In genomic region chr10:32445740-32446615, GRCh38 we compare ENCODE assay signal across 8 cellular contexts. TPM values are rescaled to one million over a fixed set of nuclear protein-coding genes. Genes with fewer than 3 reads are reported as not detected.
A peak's percentile ranks its signal among the peaks of the same experiment; 100 is the strongest.
DNase-seq lines count a peak whose midpoint lies in the region; ATAC-seq and TF ChIP-seq lines count a peak whose summit lies in the region.

Gene CCDC7 (plus strand): TSS chr10:32446140. CDS start chr10:32451643, 5,503 bp downstream.

- intact Hi-C loops in activated B cell treated with CpG ODN at 0.5 μM for 24 hours (cut with micrococcal nuclease), result loop anchor here (1.0 to 10.0 kb wide), 9 partner anchors 68 to 1121 kb away; partner anchors contain the start of genes ARHGAP12 and ITGB1

- DNase-seq in AG08396 (ENCODE audit: low spot score) (peak; percentile 92), NCI-H2227 (lab: John Stamatoyannopoulos, UW; ENCODE audit: unreplicated experiment) (peak; percentile 91), activated B cell treated with CpG ODN at 0.5 μM for 24 hours (peak; percentile 83), islet precursor cell (peak; percentile 92)
- DNase-seq in central memory CD4-positive, alpha-beta T cell, result peak; percentile 89
- DNase-seq in stimulated activated CD4-positive, alpha-beta T cell treated with anti-CD3 and anti-CD28 coated beads, Interleukin-12 subunit alpha, Interleukin-12 subunit beta, amount 100 ng/mL, for 48 hours (ENCODE audit: low read depth in 2 of 3, low spot score in 1 of 3), result peak; percentile 66 to 78 (median 71)

- no peaks in the 10 kb centered on the region for H3K9me3 Mint-ChIP-seq in activated B cell treated with CpG ODN at 0.5 μM for 24 hours

- H3K27me3 Mint-ChIP-seq in activated B cell treated with CpG ODN at 0.5 μM for 24 hours, result peaks cover 5% of the 10 kb centered on the region

- POLR2A ChIA-PET in activated B cell treated with CpG ODN at 0.5 μM for 24 hours (lab: Charles Lee), result interaction anchor here (0.6 to 1.7 kb wide), 13 partner anchors 9 to 1414 kb away, joined by 3 to 36 read pairs (median 3); partner anchors contain the start of gene ZNF438

- H3K4me3 Mint-ChIP-seq in activated B cell treated with CpG ODN at 0.5 μM for 24 hours, result peak within 1 kb of the TSS; percentile 98

- TF ChIP-seq CTCF in activated B cell treated with CpG ODN at 0.5 μM for 24 hours (IDR thresholded peaks at IDR 0.05), result no peak

- H3K4me1 Mint-ChIP-seq in activated B cell treated with CpG ODN at 0.5 μM for 24 hours, result peaks cover 15% of the 10 kb centered on the region

- H3K27ac Mint-ChIP-seq in activated B cell treated with CpG ODN at 0.5 μM for 24 hours, result peak within 1 kb of the TSS; percentile 99

- ATAC-seq in GM18907 (IDR thresholded peaks at IDR 0.05; ENCODE audit: unreplicated experiment), result peak; percentile 98
- peak; percentile 97 for ATAC-seq in HG03159 (IDR thresholded peaks at IDR 0.05; ENCODE audit: unreplicated experiment)
- ATAC-seq in activated B cell treated with CpG ODN at 0.5 μM for 24 hours (ENCODE audit: low read depth), result peak; percentile 98

- H3K36me3 Mint-ChIP-seq in activated B cell treated with CpG ODN at 0.5 μM for 24 hours (ENCODE audit: low read depth), result peaks cover 4% of the 10 kb centered on the region

- CTCF ChIA-PET in activated B cell treated with CpG ODN at 0.5 μM for 24 hours (lab: Charles Lee), result interaction anchor here (0.7 to 2.1 kb wide), 2 partner anchors 67 to 563 kb away, joined by 3 to 14 read pairs; no protein-coding TSS in a partner anchor

RNA-seq across cellular contexts. Expression of gene CCDC7, which starts in this region (rescaled TPM):
- total RNA-seq in activated B cell treated with CpG ODN at 0.5 μM for 24 hours, result 16.8 and 20.0 TPM in 2 replicates

Comparison
In these comparisons a context has a peak if more than half of its experiments do, and no peak if none do; other contexts are left out.
1. Peak in every context shown above with its lines: DNase-seq and ATAC-seq.